In genomic region chr17:7935859-7936258, GRCh38 we compare ENCODE assay signal across 25 cellular contexts. TPM values are rescaled to one million over a fixed set of nuclear protein-coding genes. Genes with fewer than 3 reads are reported as not detected.
DNase-seq lines count a peak whose midpoint lies in the region; ATAC-seq, FAIRE-seq and TF ChIP-seq lines count a peak whose summit lies in the region.
"Had no signal": no experiment of that assay in that cellular context is flagged by ENCODE, and none has a peak within 500 bp of the region (broad histone marks: within the 10 kb centered on the region; RNA-seq: fewer than 3 reads in every experiment).

No MANE protein-coding gene starts in this region.

- TF ChIP-seq RAD21 in GM12878 (IDR thresholded peaks at IDR 0.05; ENCODE audit: insufficient read depth, low read depth, low read length): no peak

- no peaks in the 10 kb centered on the region for H4K20me1 ChIP-seq in BLaER1
- no peaks in the 10 kb centered on the region; the same call in 1 of the 2 replicates for H4K20me1 ChIP-seq in DND-41 (ENCODE audit: insufficient read depth, low read length)
- no peaks in the 10 kb centered on the region for H4K20me1 ChIP-seq in GM12878 (ENCODE audit: control insufficient read depth, insufficient read depth)

- CTCF ChIA-PET in GM12878 (lab: Yijun Ruan, JAX): interaction anchor here (0.9 to 8.9 kb wide), 7 partner anchors 9 to 138 kb away, joined by 3 to 76 read pairs (median 4); partner anchors contain the start of gene RNF227

- intact Hi-C loops in GM12878 (cut with micrococcal nuclease; ENCODE audit: unreplicated experiment): no loop called here

- H3K36me3 Mint-ChIP-seq in nephron progenitor cell (ENCODE audit: low read depth) (peaks cover 55% of the 10 kb centered on the region), type B pancreatic cell (peaks cover 29% of the 10 kb centered on the region)

- H3K9me3 Mint-ChIP-seq in nephron progenitor cell (no peaks in the 10 kb centered on the region), type B pancreatic cell (no peaks in the 10 kb centered on the region)
- H3K9me3 Mint-ChIP-seq: CD4-positive, CD25-positive, alpha-beta regulatory T cell had no signal

- H3K27ac ChIP-seq in BLaER1: no peak overlapping the region
- no peak overlapping the region for H3K27ac ChIP-seq in DND-41 (ENCODE audit: low read length)
- no peak overlapping the region for H3K27ac ChIP-seq in GM12878 (ENCODE audit: control insufficient read depth, insufficient read depth)
- H3K27ac ChIP-seq: SJSA1 had no signal

- no peak for FAIRE-seq in GM12878 (lab: Jason Lieb, UNC)
- FAIRE-seq: D721Med had no signal

- peaks cover 68% of the 10 kb centered on the region for H3K36me3 ChIP-seq in BLaER1
- peaks cover 57% of the 10 kb centered on the region for H3K36me3 ChIP-seq in DND-41 (ENCODE audit: insufficient read depth, low read length)
- H3K36me3 ChIP-seq in GM12878 (ENCODE audit: control insufficient read depth in 2 of 2, insufficient read depth in 2 of 2, low read length in 1 of 2): peaks cover 0 to 7% of the 10 kb centered on the region in 2 experiments; a peak in 2 of 4 replicates

- no peak overlapping the region for H3K27ac Mint-ChIP-seq in nephron progenitor cell
- H3K27ac Mint-ChIP-seq in type B pancreatic cell: no peak overlapping the region

- H3K27me3 ChIP-seq in BLaER1 (no peaks in the 10 kb centered on the region), DND-41 (ENCODE audit: insufficient read depth, low read length, poor library complexity) (no peaks in the 10 kb centered on the region), GM12878 (replicated peaks in 1 of 2; ENCODE audit: control insufficient read depth in 2 of 2, insufficient read depth in 2 of 2, low read length in 1 of 2) (no peaks in the 10 kb centered on the region)
- H3K27me3 ChIP-seq: SJSA1 had no signal

- no peak for TF ChIP-seq POLR2A in GM12878 (IDR thresholded peaks at IDR 0.05; ENCODE audit: low read depth, low read length)

- in situ Hi-C loops in GM12878 (cut with MboI): no loop called here

- TF ChIP-seq CTCF in DND-41 (IDR thresholded peaks at IDR 0.05; ENCODE audit: borderline replicate concordance, extremely low read depth, low read length, poor library complexity, severe bottlenecking) (no peak), GM12878 (IDR thresholded peaks at IDR 0.05 in 2 of 3, conservative IDR thresholded peaks at IDR 0.05 in 1 of 3; ENCODE audit: control insufficient read depth in 2 of 3, extremely low read depth in 1 of 3, insufficient read depth in 1 of 3, low read depth in 3 of 3, low read length in 3 of 3) (no peak), nephron progenitor cell (IDR thresholded peaks at IDR 0.05) (no peak), type B pancreatic cell (conservative IDR thresholded peaks at IDR 0.05) (no peak)

- H3K9me3 ChIP-seq in BLaER1 (no peaks in the 10 kb centered on the region), DND-41 (ENCODE audit: insufficient read depth, low read length, severe bottlenecking) (no peaks in the 10 kb centered on the region), GM12878 (replicated peaks; ENCODE audit: control insufficient read depth, insufficient read depth, low read length) (no peaks in the 10 kb centered on the region)
- H3K9me3 ChIP-seq: HAP-1, SJSA1 had no signal

- SMC1A ChIA-PET in GM12878 (lab: Charles Lee; ENCODE audit: uncharacterized antibody, unreplicated experiment): interaction anchor here (0.6 to 4.7 kb wide), 7 partner anchors 8 to 83 kb away, joined by 3 to 25 read pairs (median 3); no protein-coding TSS in a partner anchor

- POLR2A ChIA-PET in GM12878 (lab: Charles Lee): interaction anchor here (1.3 to 1.5 kb wide), 2 partner anchors 9 to 15 kb away, joined by 3 to 5 read pairs; no protein-coding TSS in a partner anchor

- H3K79me2 ChIP-seq in DND-41 (ENCODE audit: insufficient read depth, low read length) (peaks cover 49% of the 10 kb centered on the region), GM12878 (ENCODE audit: control insufficient read depth, insufficient read depth, low read length) (peaks cover 27% of the 10 kb centered on the region)

- TSS peak; percentile 15 for BruUV-seq in GM12878 (replicated peaks; lab: Mats Ljungman, UMichigan)

- H3K9ac ChIP-seq in BLaER1: no peak overlapping the region
- no peak overlapping the region for H3K9ac ChIP-seq in DND-41 (ENCODE audit: low read depth, low read length)
- no peak overlapping the region for H3K9ac ChIP-seq in GM12878 (ENCODE audit: control insufficient read depth, insufficient read depth, low read length)

- DNase-seq in DND-41: no peak
- no peak for DNase-seq in GM12878 (ENCODE audit: low read depth, low spot score)
- no peak for DNase-seq in nephron progenitor cell
- no peak for DNase-seq in type B pancreatic cell (ENCODE audit: extremely low spot score, unreplicated experiment)
- no peak for DNase-seq in islet precursor cell
- DNase-seq in AG20443 (ENCODE audit: low spot score): no peak
- DNase-seq: CD4-positive, CD25-positive, alpha-beta regulatory T cell; GOT3; IMR-90; KG1; NCI-H1048; NCI-H1417; NCI-H1694 treated with DMSO at 0.1 percent for 48 hours; NCI-H2081 treated with DMSO at 0.1 percent for 48 hours; NCI-H2171; NCI-H226; NCI-H510A; NCI-H69; Right ventricle myocardium superior; RPMI8226 had no signal

- H3K4me1 ChIP-seq in BLaER1: peaks cover 44% of the 10 kb centered on the region
- peaks cover 41% of the 10 kb centered on the region for H3K4me1 ChIP-seq in DND-41 (ENCODE audit: insufficient read depth, low read length)
- peaks cover 1% of the 10 kb centered on the region for H3K4me1 ChIP-seq in GM12878 (ENCODE audit: control insufficient read depth, insufficient read depth, low read length)

- H3K4me3 Mint-ChIP-seq in nephron progenitor cell: peak overlapping the region; percentile 14
- H3K4me3 Mint-ChIP-seq in type B pancreatic cell: no peak overlapping the region

- H3K4me2 ChIP-seq in BLaER1 (0 out of 2 replicates have a peak overlapping the region, but pooled peaks have one; percentile 14), DND-41 (ENCODE audit: insufficient read depth, low read length) (0 out of 2 replicates have a peak overlapping the region, but pooled peaks have one; percentile 15), GM12878 (ENCODE audit: control insufficient read depth, insufficient read depth) (no peak overlapping the region)

- H3K4me3 ChIP-seq in BLaER1 (no peak overlapping the region), DND-41 (ENCODE audit: low read depth in 1 of 2, low read length in 2 of 2) (no peak overlapping the region), GM12878 (no peak overlapping the region)
- H3K4me3 ChIP-seq: HAP-1, SJSA1 had no signal

- RAD21 ChIA-PET in GM12878 (lab: Charles Lee; ENCODE audit: unreplicated experiment): interaction anchor here (1.2 to 1.9 kb wide), 3 partner anchors 9 to 106 kb away, joined by 3 to 5 read pairs (median 3); no protein-coding TSS in a partner anchor

- H3K4me1 Mint-ChIP-seq in nephron progenitor cell: peaks cover 47% of the 10 kb centered on the region
- H3K4me1 Mint-ChIP-seq in type B pancreatic cell (ENCODE audit: unreplicated experiment): peaks cover 22% of the 10 kb centered on the region

- ATAC-seq in DND-41 (ENCODE audit: insufficient read depth, low read depth) (no peak), GM12878 (no peak)

- H3K27me3 Mint-ChIP-seq in nephron progenitor cell (ENCODE audit: low read depth, poor library complexity) (peaks cover 11% of the 10 kb centered on the region), type B pancreatic cell (peaks cover 2% of the 10 kb centered on the region)
- H3K27me3 Mint-ChIP-seq: CD4-positive, CD25-positive, alpha-beta regulatory T cell had no signal

- TF ChIP-seq EP300 in GM12878 (IDR thresholded peaks at IDR 0.05; ENCODE audit: borderline replicate concordance in 1 of 2, control insufficient read depth in 1 of 2, low read depth in 2 of 2, low read length in 2 of 2): no peak

- no peak overlapping the region for H2AFZ ChIP-seq in DND-41 (ENCODE audit: low read depth, low read length)
- H2AFZ ChIP-seq in GM12878 (ENCODE audit: control insufficient read depth, low read depth, low read length): no peak overlapping the region

RNA-seq across cellular contexts. Expression of gene CNTROB, which starts 3.9 kb away (rescaled TPM):
- 68.0 and 71.2 TPM in 2 replicates for total RNA-seq in GM12878 (2013; cell fraction: nucleolus; rRNA removed)
- total RNA-seq in GM12878 (2014; rRNA removed) (19.8 and 21.6 TPM in 2 replicates), GM12878 (2014; rRNA removed; fragmentation: Illumina TruSeq; extraction: Trizol) (19.0 and 21.2 TPM in 2 replicates), GM12878 (2021) (29.7 and 31.1 TPM in 2 replicates), type B pancreatic cell (ENCODE audit: low replicate concordance) (23.3 and 42.6 TPM in 2 replicates)
- polyA plus RNA-seq in GM12878 (2011; ENCODE audit: low read depth): 16.1 TPM
- polyA plus RNA-seq in GM12878 (2011; rRNA removed) (26.3 and 36.2 TPM in 2 replicates), GM12878 (2014; fragmentation: Illumina TruSeq; extraction: Trizol) (22.0 and 29.3 TPM in 2 replicates), GM12878 (2014; fragmentation: Nextera tagmentation; extraction: Ambion mirVana) (1 to 10 TPM; 2.0 to 4.2 TPM), GM12878 (2014; rRNA removed) (32.6 and 32.8 TPM in 2 replicates), GM12878 (2016; fragmentation: Nextera tagmentation; extraction: Ambion mirVana) (10 to 100 TPM; 27.1 to 30.8 TPM)
- polyA plus RNA-seq in GM12878 (2011; cell fraction: cytosol; rRNA removed): 32.1 and 42.7 TPM in 2 replicates
- 110 and 114 TPM in 2 replicates for polyA plus RNA-seq in GM12878 (2011; cell fraction: nucleus; rRNA removed)
- polyA plus RNA-seq in GM12878 (2012): 31.1 and 34.2 TPM in 2 replicates
- 20.8 and 41.9 TPM in 2 replicates for polyA minus RNA-seq in GM12878 (2011; rRNA and poly(A)+ RNA removed)
- 15.7 and 16.4 TPM in 2 replicates for polyA minus RNA-seq in GM12878 (2011; cell fraction: cytosol; rRNA and poly(A)+ RNA removed)
- polyA minus RNA-seq in GM12878 (2011; cell fraction: nucleus; rRNA and poly(A)+ RNA removed): 36.3 and 58.3 TPM in 2 replicates

RNA-seq across cellular contexts. Expression of gene TRAPPC1, which starts 4.1 kb away (rescaled TPM):
- total RNA-seq in GM12878 (2013; cell fraction: nucleolus; rRNA removed): 9.7 and 10.7 TPM in 2 replicates
- total RNA-seq in GM12878 (2014; rRNA removed) (42.3 and 46.4 TPM in 2 replicates), GM12878 (2014; rRNA removed; fragmentation: Illumina TruSeq; extraction: Trizol) (28.7 and 31.3 TPM in 2 replicates), GM12878 (2021) (173 and 193 TPM in 2 replicates), type B pancreatic cell (ENCODE audit: low replicate concordance) (145 and 150 TPM in 2 replicates)
- polyA plus RNA-seq in GM12878 (2011; ENCODE audit: low read depth): 235 TPM
- polyA plus RNA-seq in GM12878 (2011; rRNA removed) (78.6 and 93.1 TPM in 2 replicates), GM12878 (2014; fragmentation: Illumina TruSeq; extraction: Trizol) (197 and 224 TPM in 2 replicates), GM12878 (2014; fragmentation: Nextera tagmentation; extraction: Ambion mirVana) (100 to 1,000 TPM in 1 of 2 experiments, 10 to 100 TPM in 1; 95.5 to 113 TPM), GM12878 (2014; rRNA removed) (156 and 166 TPM in 2 replicates), GM12878 (2016; fragmentation: Nextera tagmentation; extraction: Ambion mirVana) (100 to 1,000 TPM; 298 to 306 TPM)
- polyA plus RNA-seq in GM12878 (2011; cell fraction: cytosol; rRNA removed): 283 and 305 TPM in 2 replicates
- 87.0 and 88.2 TPM in 2 replicates for polyA plus RNA-seq in GM12878 (2011; cell fraction: nucleus; rRNA removed)
- 213 and 226 TPM in 2 replicates for polyA plus RNA-seq in GM12878 (2012)
- 135 and 137 TPM in 2 replicates for polyA minus RNA-seq in GM12878 (2011; rRNA and poly(A)+ RNA removed)
- 39.2 and 50.7 TPM in 2 replicates for polyA minus RNA-seq in GM12878 (2011; cell fraction: cytosol; rRNA and poly(A)+ RNA removed)
- 21.5 and 28.7 TPM in 2 replicates for polyA minus RNA-seq in GM12878 (2011; cell fraction: nucleus; rRNA and poly(A)+ RNA removed)

RNA-seq across cellular contexts. Expression of gene KCNAB3, which starts 6.2 kb away (rescaled TPM):
- 7.1 and 7.6 TPM in 2 replicates for total RNA-seq in GM12878 (2013; cell fraction: nucleolus; rRNA removed)
- total RNA-seq in GM12878 (2014; rRNA removed): 1.9 and 2.3 TPM in 2 replicates
- total RNA-seq in GM12878 (2014; rRNA removed; fragmentation: Illumina TruSeq; extraction: Trizol): 1.2 and 1.6 TPM in 2 replicates
- total RNA-seq in GM12878 (2021): 3.9 and 7.0 TPM in 2 replicates
- 2.1 TPM for polyA plus RNA-seq in GM12878 (2011; ENCODE audit: low read depth)
- polyA plus RNA-seq in GM12878 (2011; rRNA removed): 1.6 and 1.9 TPM in 2 replicates
- 0.94 and 2.1 TPM in 2 replicates for polyA plus RNA-seq in GM12878 (2011; cell fraction: cytosol; rRNA removed)
- 30.2 and 30.7 TPM in 2 replicates for polyA plus RNA-seq in GM12878 (2011; cell fraction: nucleus; rRNA removed)
- polyA plus RNA-seq in GM12878 (2012): 2.3 and 3.0 TPM in 2 replicates
- 2.0 and 2.6 TPM in 2 replicates for polyA plus RNA-seq in GM12878 (2014; fragmentation: Illumina TruSeq; extraction: Trizol)
- under 1 TPM; 0.22 to 0.42 TPM for polyA plus RNA-seq in GM12878 (2014; fragmentation: Nextera tagmentation; extraction: Ambion mirVana)
- 6.3 and 7.9 TPM in 2 replicates for polyA plus RNA-seq in GM12878 (2014; rRNA removed)
- polyA plus RNA-seq in GM12878 (2016; fragmentation: Nextera tagmentation; extraction: Ambion mirVana): 1 to 10 TPM; 1.5 to 1.7 TPM
- 1.4 TPM in 2 replicates for polyA minus RNA-seq in GM12878 (2011; rRNA and poly(A)+ RNA removed)
- not detected in 2 replicates for polyA minus RNA-seq in GM12878 (2011; cell fraction: cytosol; rRNA and poly(A)+ RNA removed)
- 5.8 and 10.7 TPM in 2 replicates for polyA minus RNA-seq in GM12878 (2011; cell fraction: nucleus; rRNA and poly(A)+ RNA removed)
- 2.8 and 9.9 TPM in 2 replicates for total RNA-seq in type B pancreatic cell (ENCODE audit: low replicate concordance)
- total RNA-seq: G401 had no signal

RNA-seq across cellular contexts. Expression of gene RNF227, which starts 19.8 kb away (rescaled TPM):
- total RNA-seq in GM12878 (2013; cell fraction: nucleolus; rRNA removed): 5.9 and 6.1 TPM in 2 replicates
- total RNA-seq in GM12878 (2014; rRNA removed) (1.0 and 1.3 TPM in 2 replicates), GM12878 (2014; rRNA removed; fragmentation: Illumina TruSeq; extraction: Trizol) (1.0 and 1.3 TPM in 2 replicates), GM12878 (2021) (0.90 and 1.6 TPM in 2 replicates), type B pancreatic cell (ENCODE audit: low replicate concordance) (3.3 and 3.8 TPM in 2 replicates)
- polyA plus RNA-seq in GM12878 (2011; ENCODE audit: low read depth): 0.88 TPM
- polyA plus RNA-seq in GM12878 (2011; rRNA removed) (2.8 and 3.5 TPM in 2 replicates), GM12878 (2014; fragmentation: Illumina TruSeq; extraction: Trizol) (1.1 and 1.5 TPM in 2 replicates), GM12878 (2014; fragmentation: Nextera tagmentation; extraction: Ambion mirVana) (under 1 TPM; 0.49 to 0.87 TPM), GM12878 (2014; rRNA removed) (1.7 and 5.0 TPM in 2 replicates), GM12878 (2016; fragmentation: Nextera tagmentation; extraction: Ambion mirVana) (1 to 10 TPM; 1.2 to 2.4 TPM)
- polyA plus RNA-seq in GM12878 (2011; cell fraction: cytosol; rRNA removed): 6.5 and 7.8 TPM in 2 replicates
- polyA plus RNA-seq in GM12878 (2011; cell fraction: nucleus; rRNA removed): 2.0 and 2.1 TPM in 2 replicates
- polyA plus RNA-seq in GM12878 (2012): 1.8 and 1.9 TPM in 2 replicates
- 1.0 and 1.5 TPM in 2 replicates for polyA minus RNA-seq in GM12878 (2011; rRNA and poly(A)+ RNA removed)
- polyA minus RNA-seq in GM12878 (2011; cell fraction: cytosol; rRNA and poly(A)+ RNA removed): 0.67 and 0.94 TPM in 2 replicates
- polyA minus RNA-seq in GM12878 (2011; cell fraction: nucleus; rRNA and poly(A)+ RNA removed): 0.36 and 0.96 TPM in 2 replicates

RNA-seq across cellular contexts. Expression of gene CHD3, which starts 47.3 kb away (rescaled TPM):
- 85.9 and 102 TPM in 2 replicates for total RNA-seq in GM12878 (2013; cell fraction: nucleolus; rRNA removed)
- 53.9 and 58.8 TPM in 2 replicates for total RNA-seq in GM12878 (2014; rRNA removed)
- total RNA-seq in GM12878 (2014; rRNA removed; fragmentation: Illumina TruSeq; extraction: Trizol): 36.8 and 37.4 TPM in 2 replicates
- 77.5 and 86.8 TPM in 2 replicates for total RNA-seq in GM12878 (2021)
- polyA plus RNA-seq in GM12878 (2011; ENCODE audit: low read depth): 32.2 TPM
- 32.2 and 40.8 TPM in 2 replicates for polyA plus RNA-seq in GM12878 (2011; rRNA removed)
- 54.9 and 68.6 TPM in 2 replicates for polyA plus RNA-seq in GM12878 (2011; cell fraction: cytosol; rRNA removed)
- 210 and 271 TPM in 2 replicates for polyA plus RNA-seq in GM12878 (2011; cell fraction: nucleus; rRNA removed)
- 61.0 and 78.0 TPM in 2 replicates for polyA plus RNA-seq in GM12878 (2012)
- polyA plus RNA-seq in GM12878 (2014; fragmentation: Illumina TruSeq; extraction: Trizol): 53.9 and 56.1 TPM in 2 replicates
- polyA plus RNA-seq in GM12878 (2014; fragmentation: Nextera tagmentation; extraction: Ambion mirVana): 1 to 10 TPM; 1.4 to 3.3 TPM
- polyA plus RNA-seq in GM12878 (2014; rRNA removed): 55.1 and 69.0 TPM in 2 replicates
- polyA plus RNA-seq in GM12878 (2016; fragmentation: Nextera tagmentation; extraction: Ambion mirVana): 10 to 100 TPM; 13.2 to 14.4 TPM
- polyA minus RNA-seq in GM12878 (2011; rRNA and poly(A)+ RNA removed): 62.9 and 77.4 TPM in 2 replicates
- 29.1 and 43.7 TPM in 2 replicates for polyA minus RNA-seq in GM12878 (2011; cell fraction: cytosol; rRNA and poly(A)+ RNA removed)
- 36.8 and 69.3 TPM in 2 replicates for polyA minus RNA-seq in GM12878 (2011; cell fraction: nucleus; rRNA and poly(A)+ RNA removed)
- total RNA-seq in type B pancreatic cell (ENCODE audit: low replicate concordance): 170 and 172 TPM in 2 replicates
